Comparison of ENCODE assay signal across 23 cellular contexts in genomic region chr14:94685166-94685581, GRCh38.
DNase-seq lines count a peak whose midpoint lies in the region; ATAC-seq and TF ChIP-seq lines count a peak whose summit lies in the region.
"Had no signal": no experiment of that assay in that cellular context is flagged by ENCODE, and none has a peak within 500 bp of the region (broad histone marks: within the 10 kb centered on the region; RNA-seq: fewer than 3 reads in every experiment).

No MANE protein-coding gene starts in this region.

- H4K20me1 ChIP-seq in DOHH2 (ENCODE audit: control insufficient read depth, insufficient read depth, low read depth, low read length): no peaks in the 10 kb centered on the region

- WGBS in endodermal cell (ENCODE audit: insufficient coverage in 1 of 2, insufficient read length in 1 of 2), 2 experiments: 80 to 87% methylated on average over 7 of the region's 7 CpGs

- peaks cover 1% of the 10 kb centered on the region for H3K27me3 Mint-ChIP-seq in endodermal cell (ENCODE audit: insufficient read depth)

- no peaks in the 10 kb centered on the region for H3K9me2 ChIP-seq in DOHH2 (replicated peaks; ENCODE audit: control insufficient read depth, low read length)

- no peak overlapping the region for H3K4me2 ChIP-seq in DOHH2 (ENCODE audit: low read length)

- H3K9me3 Mint-ChIP-seq in endodermal cell: no peaks in the 10 kb centered on the region
- H3K9me3 Mint-ChIP-seq: activated naive CD8-positive, alpha-beta T cell treated with anti-CD3 and anti-CD28 coated beads for 36 hours; dendritic cell treated with granulocyte-macrophage colony-stimulating factor and Interleukin-4, amounts not matched to agents 40 ng/mL and 50 ng/mL, for 4 days; memory B cell; stimulated activated naive CD8-positive, alpha-beta T cell treated with anti-CD3 and anti-CD28 coated beads, Interleukin-15, amount 100 ng/mL, for 72 hours; T-helper 2 cell treated with Interferon-gamma antibody and Interleukin-4, amounts not matched to agents 5 μg/mL and 100 μg/mL, for 36 hours; type B pancreatic cell had no signal

- H3K27ac ChIP-seq in 22Rv1 (no peak overlapping the region), DOHH2 (ENCODE audit: low read depth, low read length) (no peak overlapping the region), endodermal cell (ENCODE audit: low read depth, low read length) (no peak overlapping the region)
- H3K27ac ChIP-seq: epithelial cell of prostate, foreskin keratinocyte had no signal

- no peaks in the 10 kb centered on the region for H3K36me3 ChIP-seq in DOHH2 (ENCODE audit: control insufficient read depth, low read length)
- no peaks in the 10 kb centered on the region for H3K36me3 ChIP-seq in endodermal cell (ENCODE audit: control insufficient read depth, insufficient read depth, low read length)

- H3K9me3 ChIP-seq in DOHH2 (ENCODE audit: control insufficient read depth, insufficient read depth, low read length) (no peaks in the 10 kb centered on the region), endodermal cell (ENCODE audit: control insufficient read depth, low read length) (no peaks in the 10 kb centered on the region)

- H3K79me2 ChIP-seq in DOHH2 (ENCODE audit: control insufficient read depth, low read length): no peaks in the 10 kb centered on the region

- no peaks in the 10 kb centered on the region for H3K27me3 ChIP-seq in DOHH2 (ENCODE audit: control insufficient read depth, low read length)
- no peaks in the 10 kb centered on the region for H3K27me3 ChIP-seq in endodermal cell (ENCODE audit: control insufficient read depth, insufficient read depth, low read length, poor library complexity, severe bottlenecking)
- H3K27me3 ChIP-seq: foreskin keratinocyte had no signal

- H3K4me1 Mint-ChIP-seq in endodermal cell: peaks cover 17% of the 10 kb centered on the region
- H3K4me1 Mint-ChIP-seq: stimulated activated naive CD8-positive, alpha-beta T cell treated with anti-CD3 and anti-CD28 coated beads, Interleukin-15, amount 100 ng/mL, for 72 hours had no signal

- TF ChIP-seq CTCF in 22Rv1 (IDR thresholded peaks at IDR 0.05) (0 out of 2 replicates have a peak, but pooled peaks have one; percentile 8), DOHH2 (IDR thresholded peaks at IDR 0.05; ENCODE audit: low read depth, low read length, poor library complexity, severe bottlenecking) (peak; percentile 15), endodermal cell (conservative IDR thresholded peaks at IDR 0.05) (peak; percentile 42)

- H3K27ac Mint-ChIP-seq in endodermal cell: no peak overlapping the region
- H3K27ac Mint-ChIP-seq: activated naive CD8-positive, alpha-beta T cell treated with anti-CD3 and anti-CD28 coated beads for 36 hours; dendritic cell treated with granulocyte-macrophage colony-stimulating factor and Interleukin-4, amounts not matched to agents 40 ng/mL and 50 ng/mL, for 4 days; memory B cell; naive thymus-derived CD4-positive, alpha-beta T cell; T-helper 2 cell treated with Interferon-gamma antibody and Interleukin-4, amounts not matched to agents 5 μg/mL and 100 μg/mL, for 36 hours; type B pancreatic cell had no signal

- H3K36me3 Mint-ChIP-seq in endodermal cell (ENCODE audit: low read depth): no peaks in the 10 kb centered on the region
- H3K36me3 Mint-ChIP-seq: activated naive CD8-positive, alpha-beta T cell treated with anti-CD3 and anti-CD28 coated beads for 36 hours; memory B cell; naive thymus-derived CD4-positive, alpha-beta T cell; type B pancreatic cell had no signal

- peak; percentile 70 to 87 for DNase-seq in NCI-H524 (lab: John Stamatoyannopoulos, UW)
- DNase-seq in endodermal cell: peak; percentile 77
- DNase-seq in activated gamma-delta T cell treated with Interleukin-2 at 50 U/mL for 16 hours: no peak
- DNase-seq in COLO829 (ENCODE audit: low spot score): no peak
- DNase-seq in SHP77 treated with DMSO at 0.1 percent for 48 hours (lab: John Stamatoyannopoulos, UW): no peak
- DNase-seq: activated CD4-positive, CD25-positive, alpha-beta regulatory T cell treated with anti-CD3 and anti-CD28 coated beads, Interleukin-2, amount 50 U/mL, for 72 hours; activated CD8-positive, alpha-beta memory T cell treated with anti-CD3 and anti-CD28 coated beads for 24 hours; activated naive CD8-positive, alpha-beta T cell treated with anti-CD3 and anti-CD28 coated beads for 36 hours; activated T-cell treated with anti-CD3 and anti-CD28 coated beads, Interleukin-2, amount 50 U/mL, for 48 hours; foreskin keratinocyte; kidney glomerular epithelial cell; naive thymus-derived CD4-positive, alpha-beta T cell; NCI-H1436 treated with DMSO at 0.1 percent for 48 hours; NCI-H446; stimulated activated naive CD8-positive, alpha-beta T cell treated with anti-CD3 and anti-CD28 coated beads, Interleukin-15, amount 100 ng/mL, for 72 hours had no signal

- H3K4me3 ChIP-seq in DOHH2 (ENCODE audit: low read length): no peak overlapping the region
- H3K4me3 ChIP-seq in endodermal cell (ENCODE audit: low read length): no peak overlapping the region

- ATAC-seq in HG02763 (IDR thresholded peaks at IDR 0.05; ENCODE audit: unreplicated experiment): no peak
- ATAC-seq: foreskin keratinocyte; naive thymus-derived CD4-positive, alpha-beta T cell; stimulated activated naive CD8-positive, alpha-beta T cell treated with anti-CD3 and anti-CD28 coated beads, Interleukin-15, amount 100 ng/mL, for 72 hours had no signal

- H3K4me3 Mint-ChIP-seq in endodermal cell: no peak overlapping the region
- H3K4me3 Mint-ChIP-seq: activated naive CD8-positive, alpha-beta T cell treated with anti-CD3 and anti-CD28 coated beads for 36 hours; dendritic cell treated with granulocyte-macrophage colony-stimulating factor and Interleukin-4, amounts not matched to agents 40 ng/mL and 50 ng/mL, for 4 days; memory B cell; naive thymus-derived CD4-positive, alpha-beta T cell; stimulated activated naive CD8-positive, alpha-beta T cell treated with anti-CD3 and anti-CD28 coated beads, Interleukin-15, amount 100 ng/mL, for 72 hours; T-helper 2 cell treated with Interferon-gamma antibody and Interleukin-4, amounts not matched to agents 5 μg/mL and 100 μg/mL, for 36 hours; type B pancreatic cell had no signal

- H3K4me1 ChIP-seq in DOHH2 (ENCODE audit: control insufficient read depth, low read length) (no peaks in the 10 kb centered on the region), endodermal cell (ENCODE audit: control insufficient read depth, insufficient read depth, low read length) (no peaks in the 10 kb centered on the region)
- H3K4me1 ChIP-seq: foreskin keratinocyte had no signal

- H3K9ac ChIP-seq in endodermal cell (ENCODE audit: extremely low read depth, low read length, poor library complexity, severe bottlenecking): no peak overlapping the region

- H3F3A ChIP-seq in DOHH2 (ENCODE audit: control insufficient read depth, insufficient read depth): no peaks in the 10 kb centered on the region

Comparison
In these comparisons a context has a peak if more than half of its experiments do, and no peak if none do; other contexts are left out.
1. DNase-seq: peak in NCI-H524 (2 of 2) and endodermal cell (single experiment); none in activated gamma-delta T cell treated with Interleukin-2 at 50 U/mL for 16 hours (single experiment), COLO829 (single experiment) and SHP77 treated with DMSO at 0.1 percent for 48 hours (single experiment).
2. Peak in every context shown above with its lines, with median percentiles within 50 percentile points of each other: CTCF ChIP-seq.